In the genomic region with DNA sequence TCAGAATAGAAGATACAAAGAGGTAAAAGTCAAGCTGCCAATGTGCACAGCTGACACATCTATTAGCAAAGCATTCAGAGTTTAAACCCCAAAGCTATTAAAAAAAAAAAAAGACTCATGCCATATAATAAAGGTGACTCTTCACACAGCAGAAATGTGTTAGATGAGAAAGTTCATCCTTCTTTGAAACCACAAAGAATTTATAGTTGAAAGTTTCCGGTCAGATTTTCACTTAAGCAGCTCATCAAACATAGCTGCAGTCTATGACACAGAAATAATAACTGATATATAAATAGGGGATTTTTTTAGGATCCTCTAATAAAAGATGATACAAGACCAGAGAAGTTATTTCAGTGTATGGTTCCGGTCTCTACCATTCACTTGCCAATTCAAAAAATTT, we compare ENCODE assay signal across 11 cellular contexts.
DNase-seq lines count a peak whose midpoint lies in the region; ATAC-seq and TF ChIP-seq lines count a peak whose summit lies in the region.
"Had no signal": no experiment of that assay in that cellular context is flagged by ENCODE, and none has a peak within 500 bp of the region (broad histone marks: within the 10 kb centered on the region; RNA-seq: fewer than 3 reads in every experiment).

No MANE protein-coding gene starts in this region.

- peak overlapping the region in 1 of 2 experiments; percentile 5; a peak in 1 of 4 replicates for H3K4me3 ChIP-seq in Panc1 (ENCODE audit: low read depth in 2 of 2, low read length in 2 of 2)
- no peak overlapping the region for H3K4me3 ChIP-seq in endodermal cell (ENCODE audit: low read length)
- H3K4me3 ChIP-seq: dorsolateral prefrontal cortex had no signal

- H3K4me3 Mint-ChIP-seq in stimulated activated effector memory CD8-positive, alpha-beta T cell treated with anti-CD3 and anti-CD28 coated beads, Interleukin-12 subunit alpha, Interleukin-12 subunit beta, amount 100 ng/mL, for 72 hours: peak overlapping the region; percentile 14
- H3K4me3 Mint-ChIP-seq in endodermal cell (no peak overlapping the region), progenitor cell of endocrine pancreas (ENCODE audit: low read depth) (no peak overlapping the region)

- peaks cover 29% of the 10 kb centered on the region for H3K4me1 Mint-ChIP-seq in stimulated activated effector memory CD8-positive, alpha-beta T cell treated with anti-CD3 and anti-CD28 coated beads, Interleukin-12 subunit alpha, Interleukin-12 subunit beta, amount 100 ng/mL, for 72 hours
- H3K4me1 Mint-ChIP-seq in endodermal cell (peaks cover 33% of the 10 kb centered on the region), progenitor cell of endocrine pancreas (ENCODE audit: low read depth) (peaks cover 6% of the 10 kb centered on the region)

- H3K27ac Mint-ChIP-seq in stimulated activated effector memory CD8-positive, alpha-beta T cell treated with anti-CD3 and anti-CD28 coated beads, Interleukin-12 subunit alpha, Interleukin-12 subunit beta, amount 100 ng/mL, for 72 hours: peak overlapping the region; percentile 38
- H3K27ac Mint-ChIP-seq in endodermal cell (no peak overlapping the region), progenitor cell of endocrine pancreas (no peak overlapping the region)

- ATAC-seq in GM21390 (IDR thresholded peaks at IDR 0.05; ENCODE audit: unreplicated experiment): peak; percentile 35
- ATAC-seq in Panc1: peak; percentile 5
- ATAC-seq in stimulated activated effector memory CD8-positive, alpha-beta T cell treated with anti-CD3 and anti-CD28 coated beads, Interleukin-12 subunit alpha, Interleukin-12 subunit beta, amount 100 ng/mL, for 72 hours: no peak
- no peak for ATAC-seq in GM19397 (IDR thresholded peaks at IDR 0.05; ENCODE audit: unreplicated experiment)

- in situ Hi-C loops in Panc1 (cut with HindIII; ENCODE audit: low pct_unique_long_range_greater_than_20kb, low sequenced_read_pairs): no loop called here

- H3K4me1 ChIP-seq in Panc1 (ENCODE audit: control insufficient read depth, insufficient read depth, low read length) (peaks cover 100% of the 10 kb centered on the region), endodermal cell (ENCODE audit: control insufficient read depth, insufficient read depth, low read length) (peaks cover 7% of the 10 kb centered on the region)

- H3K9ac ChIP-seq in endodermal cell (ENCODE audit: extremely low read depth, low read length, poor library complexity, severe bottlenecking): no peak overlapping the region

- no peaks in the 10 kb centered on the region for H3K9me3 ChIP-seq in Panc1 (ENCODE audit: control insufficient read depth, insufficient read depth, low read depth, low read length)
- no peaks in the 10 kb centered on the region for H3K9me3 ChIP-seq in endodermal cell (ENCODE audit: control insufficient read depth, low read length)

- CTCF ChIA-PET in Panc1 (lab: Charles Lee): interaction anchor here (0.7 kb wide), 2 partner anchors 11 to 136 kb away, joined by 5 to 15 read pairs; no protein-coding TSS in a partner anchor

- H3K27me3 Mint-ChIP-seq in endodermal cell (ENCODE audit: insufficient read depth) (no peaks in the 10 kb centered on the region), progenitor cell of endocrine pancreas (no peaks in the 10 kb centered on the region)

- WGBS in endodermal cell (ENCODE audit: insufficient coverage in 1 of 2, insufficient read length in 1 of 2), 2 experiments: 60 to 88% methylated on average over 1 to 2 of the region's 2 CpGs

- intact Hi-C loops in Panc1 (cut with micrococcal nuclease; ENCODE audit: unreplicated experiment): loop anchor here (5.0 kb wide), 1 partner anchor 61 kb away; no protein-coding TSS in a partner anchor

- no peak for DNase-seq in Panc1 (ENCODE audit: low read depth, low spot score)
- DNase-seq in epithelial cell of prostate (ENCODE audit: low read depth, low spot score): no peak
- DNase-seq in stimulated activated effector memory CD8-positive, alpha-beta T cell treated with anti-CD3 and anti-CD28 coated beads, Interleukin-12 subunit alpha, Interleukin-12 subunit beta, amount 100 ng/mL, for 72 hours (ENCODE audit: low spot score in 2 of 2): no peak
- no peak for DNase-seq in central memory CD4-positive, alpha-beta T cell
- no peak for DNase-seq in endodermal cell
- no peak for DNase-seq in progenitor cell of endocrine pancreas (ENCODE audit: low spot score, unreplicated experiment)
- DNase-seq: GDM1, NCI-H526 had no signal

- no peaks in the 10 kb centered on the region for H3K9me3 Mint-ChIP-seq in stimulated activated effector memory CD8-positive, alpha-beta T cell treated with anti-CD3 and anti-CD28 coated beads, Interleukin-12 subunit alpha, Interleukin-12 subunit beta, amount 100 ng/mL, for 72 hours
- no peaks in the 10 kb centered on the region for H3K9me3 Mint-ChIP-seq in endodermal cell
- no peaks in the 10 kb centered on the region for H3K9me3 Mint-ChIP-seq in progenitor cell of endocrine pancreas (ENCODE audit: low read depth)

- no TSS peak for BruUV-seq in Panc1 (replicated peaks; lab: Mats Ljungman, UMichigan)

- H3K36me3 Mint-ChIP-seq in stimulated activated effector memory CD8-positive, alpha-beta T cell treated with anti-CD3 and anti-CD28 coated beads, Interleukin-12 subunit alpha, Interleukin-12 subunit beta, amount 100 ng/mL, for 72 hours: no peaks in the 10 kb centered on the region
- H3K36me3 Mint-ChIP-seq in endodermal cell (ENCODE audit: low read depth): no peaks in the 10 kb centered on the region
- no peaks in the 10 kb centered on the region for H3K36me3 Mint-ChIP-seq in progenitor cell of endocrine pancreas (ENCODE audit: insufficient read depth)

- H3K36me3 ChIP-seq in Panc1 (ENCODE audit: control insufficient read depth, insufficient read depth, low read length) (no peaks in the 10 kb centered on the region), endodermal cell (ENCODE audit: control insufficient read depth, insufficient read depth, low read length) (no peaks in the 10 kb centered on the region)

- POLR2A ChIA-PET in Panc1 (lab: Charles Lee): interaction anchor here (0.5 to 1.4 kb wide), 12 partner anchors 12 to 77 kb away, joined by 3 to 9 read pairs (median 3); a partner anchor contains a TSS

- H3K27ac ChIP-seq in Panc1 (ENCODE audit: low read length): peak overlapping the region; percentile 100
- peak overlapping the region; percentile 73 for H3K27ac ChIP-seq in epithelial cell of prostate
- H3K27ac ChIP-seq in endodermal cell (ENCODE audit: low read depth, low read length): no peak overlapping the region

- TF ChIP-seq CTCF in Panc1 (IDR thresholded peaks at IDR 0.05) (no peak), endodermal cell (conservative IDR thresholded peaks at IDR 0.05) (no peak), progenitor cell of endocrine pancreas (IDR thresholded peaks at IDR 0.05; ENCODE audit: unreplicated experiment) (no peak)

- H3K27me3 ChIP-seq in Panc1 (ENCODE audit: control insufficient read depth, insufficient read depth, low read length) (no peaks in the 10 kb centered on the region), endodermal cell (ENCODE audit: control insufficient read depth, insufficient read depth, low read length, poor library complexity, severe bottlenecking) (no peaks in the 10 kb centered on the region)
- H3K27me3 ChIP-seq: dorsolateral prefrontal cortex had no signal

Comparison
In these comparisons a context has a peak if more than half of its experiments do, and no peak if none do; other contexts are left out.
1. ATAC-seq: peak in GM21390 (single experiment) and Panc1 (single experiment); none in stimulated activated effector memory CD8-positive, alpha-beta T cell treated with anti-CD3 and anti-CD28 coated beads, Interleukin-12 subunit alpha, Interleukin-12 subunit beta, amount 100 ng/mL, for 72 hours (single experiment) and GM19397 (single experiment).